Comparison of ENCODE assay signal across 1 cellular context in the genomic region with DNA sequence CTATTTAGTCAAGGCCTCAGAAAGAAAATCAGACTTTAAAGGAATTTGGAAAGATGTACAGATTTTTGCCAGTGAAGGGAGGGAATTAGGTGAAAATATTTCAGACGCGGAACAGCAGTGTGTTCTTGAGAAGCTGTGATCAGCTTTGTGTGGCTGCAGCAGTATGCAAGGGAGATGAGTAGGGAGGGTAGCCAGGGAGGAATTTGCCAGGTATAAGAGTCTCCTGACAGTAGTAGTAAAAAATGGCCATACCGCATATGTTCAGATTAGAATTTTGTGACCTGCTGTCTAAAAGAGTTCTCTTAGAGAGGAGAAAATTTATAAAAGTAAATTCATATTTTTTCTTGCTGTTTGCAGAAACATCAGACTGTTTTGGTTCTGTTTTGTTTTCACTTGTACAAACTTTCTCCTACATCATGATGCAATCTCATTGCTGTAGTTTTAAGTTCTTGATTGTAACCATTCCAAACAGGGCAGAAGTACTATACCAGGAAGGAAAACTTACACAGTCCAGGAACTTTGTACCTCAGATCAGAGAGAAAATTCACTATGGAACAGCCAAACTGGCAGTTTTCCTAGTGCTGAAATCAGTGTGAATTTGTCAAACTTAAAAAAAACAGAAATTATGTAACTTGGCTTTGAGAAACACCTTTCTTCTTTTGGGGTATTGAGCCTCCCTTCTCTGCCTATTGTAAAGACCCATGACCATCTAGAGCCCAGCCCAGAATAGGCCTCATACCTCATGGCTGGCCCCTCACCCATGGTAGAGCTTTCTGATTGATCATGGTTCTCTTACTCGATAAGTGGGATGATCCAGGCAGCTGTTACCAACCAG.
A peak's percentile ranks its signal among the peaks of the same experiment; 100 is the strongest.
TF ChIP-seq lines count a peak whose summit lies in the region.

No MANE protein-coding gene starts in this region.

TF ChIP-seq in HepG2, 621 proteins besides CTCF, POLR2A, EP300 and RAD21 (continued from another document and continues in another):
- TF ChIP-seq, protein P1, sequence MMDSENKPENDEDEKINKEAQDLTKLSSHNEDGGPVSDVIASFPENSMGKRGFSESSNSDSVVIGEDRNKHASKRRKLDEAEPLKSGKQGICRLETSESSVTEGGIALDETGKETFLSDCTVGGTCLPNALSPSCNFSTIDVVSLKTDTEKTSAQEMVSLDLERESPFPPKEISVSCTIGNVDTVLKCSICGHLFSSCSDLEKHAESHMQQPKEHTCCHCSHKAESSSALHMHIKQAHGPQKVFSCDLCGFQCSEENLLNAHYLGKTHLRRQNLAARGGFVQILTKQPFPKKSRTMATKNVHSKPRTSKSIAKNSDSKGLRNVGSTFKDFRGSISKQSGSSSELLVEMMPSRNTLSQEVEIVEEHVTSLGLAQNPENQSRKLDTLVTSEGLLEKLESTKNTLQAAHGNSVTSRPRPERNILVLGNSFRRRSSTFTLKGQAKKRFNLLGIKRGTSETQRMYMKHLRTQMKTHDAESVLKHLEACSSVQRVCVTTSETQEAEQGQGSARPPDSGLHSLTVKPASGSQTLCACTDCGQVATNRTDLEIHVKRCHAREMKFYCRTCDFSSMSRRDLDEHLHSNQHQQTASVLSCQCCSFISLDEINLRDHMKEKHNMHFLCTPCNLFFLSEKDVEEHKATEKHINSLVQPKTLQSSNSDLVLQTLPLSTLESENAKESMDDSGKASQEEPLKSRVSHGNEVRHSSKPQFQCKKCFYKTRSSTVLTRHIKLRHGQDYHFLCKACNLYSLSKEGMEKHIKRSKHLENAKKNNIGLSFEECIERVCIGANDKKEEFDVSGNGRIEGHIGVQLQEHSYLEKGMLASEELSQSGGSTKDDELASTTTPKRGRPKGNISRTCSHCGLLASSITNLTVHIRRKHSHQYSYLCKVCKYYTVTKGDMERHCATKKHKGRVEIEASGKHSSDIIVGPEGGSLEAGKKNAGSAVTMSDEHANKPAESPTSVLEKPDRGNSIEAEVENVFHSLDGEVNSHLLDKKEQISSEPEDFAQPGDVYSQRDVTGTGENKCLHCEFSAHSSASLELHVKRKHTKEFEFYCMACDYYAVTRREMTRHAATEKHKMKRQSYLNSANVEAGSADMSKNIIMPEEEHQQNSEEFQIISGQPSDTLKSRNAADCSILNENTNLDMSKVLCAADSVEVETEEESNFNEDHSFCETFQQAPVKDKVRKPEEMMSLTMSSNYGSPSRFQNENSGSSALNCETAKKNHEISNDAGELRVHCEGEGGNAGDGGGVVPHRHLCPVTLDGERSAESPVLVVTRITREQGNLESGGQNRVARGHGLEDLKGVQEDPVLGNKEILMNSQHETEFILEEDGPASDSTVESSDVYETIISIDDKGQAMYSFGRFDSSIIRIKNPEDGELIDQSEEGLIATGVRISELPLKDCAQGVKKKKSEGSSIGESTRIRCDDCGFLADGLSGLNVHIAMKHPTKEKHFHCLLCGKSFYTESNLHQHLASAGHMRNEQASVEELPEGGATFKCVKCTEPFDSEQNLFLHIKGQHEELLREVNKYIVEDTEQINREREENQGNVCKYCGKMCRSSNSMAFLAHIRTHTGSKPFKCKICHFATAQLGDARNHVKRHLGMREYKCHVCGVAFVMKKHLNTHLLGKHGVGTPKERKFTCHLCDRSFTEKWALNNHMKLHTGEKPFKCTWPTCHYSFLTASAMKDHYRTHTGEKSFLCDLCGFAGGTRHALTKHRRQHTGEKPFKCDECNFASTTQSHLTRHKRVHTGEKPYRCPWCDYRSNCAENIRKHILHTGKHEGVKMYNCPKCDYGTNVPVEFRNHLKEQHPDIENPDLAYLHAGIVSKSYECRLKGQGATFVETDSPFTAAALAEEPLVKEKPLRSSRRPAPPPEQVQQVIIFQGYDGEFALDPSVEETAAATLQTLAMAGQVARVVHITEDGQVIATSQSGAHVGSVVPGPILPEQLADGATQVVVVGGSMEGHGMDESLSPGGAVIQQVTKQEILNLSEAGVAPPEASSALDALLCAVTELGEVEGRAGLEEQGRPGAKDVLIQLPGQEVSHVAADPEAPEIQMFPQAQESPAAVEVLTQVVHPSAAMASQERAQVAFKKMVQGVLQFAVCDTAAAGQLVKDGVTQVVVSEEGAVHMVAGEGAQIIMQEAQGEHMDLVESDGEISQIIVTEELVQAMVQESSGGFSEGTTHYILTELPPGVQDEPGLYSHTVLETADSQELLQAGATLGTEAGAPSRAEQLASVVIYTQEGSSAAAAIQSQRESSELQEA (CRISPR knock-in tag; IDR thresholded peaks at IDR 0.05; ENCODE audit: not compliant biosample characterization) = no peak
- TF ChIP-seq, protein P2, sequence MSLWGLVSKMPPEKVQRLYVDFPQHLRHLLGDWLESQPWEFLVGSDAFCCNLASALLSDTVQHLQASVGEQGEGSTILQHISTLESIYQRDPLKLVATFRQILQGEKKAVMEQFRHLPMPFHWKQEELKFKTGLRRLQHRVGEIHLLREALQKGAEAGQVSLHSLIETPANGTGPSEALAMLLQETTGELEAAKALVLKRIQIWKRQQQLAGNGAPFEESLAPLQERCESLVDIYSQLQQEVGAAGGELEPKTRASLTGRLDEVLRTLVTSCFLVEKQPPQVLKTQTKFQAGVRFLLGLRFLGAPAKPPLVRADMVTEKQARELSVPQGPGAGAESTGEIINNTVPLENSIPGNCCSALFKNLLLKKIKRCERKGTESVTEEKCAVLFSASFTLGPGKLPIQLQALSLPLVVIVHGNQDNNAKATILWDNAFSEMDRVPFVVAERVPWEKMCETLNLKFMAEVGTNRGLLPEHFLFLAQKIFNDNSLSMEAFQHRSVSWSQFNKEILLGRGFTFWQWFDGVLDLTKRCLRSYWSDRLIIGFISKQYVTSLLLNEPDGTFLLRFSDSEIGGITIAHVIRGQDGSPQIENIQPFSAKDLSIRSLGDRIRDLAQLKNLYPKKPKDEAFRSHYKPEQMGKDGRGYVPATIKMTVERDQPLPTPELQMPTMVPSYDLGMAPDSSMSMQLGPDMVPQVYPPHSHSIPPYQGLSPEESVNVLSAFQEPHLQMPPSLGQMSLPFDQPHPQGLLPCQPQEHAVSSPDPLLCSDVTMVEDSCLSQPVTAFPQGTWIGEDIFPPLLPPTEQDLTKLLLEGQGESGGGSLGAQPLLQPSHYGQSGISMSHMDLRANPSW (CRISPR knock-in tag; IDR thresholded peaks at IDR 0.05; ENCODE audit: borderline replicate concordance) = peak; percentile 62
- TF ChIP-seq NFRKB (IDR thresholded peaks at IDR 0.05) (no peak), FOSL2 (CRISPR knock-in tag; IDR thresholded peaks at IDR 0.05) (peak; percentile 15; the same call in 1 of the 2 replicates), ZSCAN9 (CRISPR knock-in tag; IDR thresholded peaks at IDR 0.05; ENCODE audit: borderline replicate concordance) (peak; percentile 66; the same call in 1 of the 2 replicates), FOXA1 (IDR thresholded peaks at IDR 0.05) (no peak), FOXA1 (CRISPR knock-in tag; IDR thresholded peaks at IDR 0.05) (no peak), GATAD2A (CRISPR knock-in tag; IDR thresholded peaks at IDR 0.05) (peak; percentile 87), PHF21A (CRISPR knock-in tag; IDR thresholded peaks at IDR 0.05) (peak; percentile 22; the same call in 1 of the 2 replicates), HNRNPLL (IDR thresholded peaks at IDR 0.05; ENCODE audit: low read depth, low read length, poor library complexity, severe bottlenecking) (no peak), ATF7-NPFF (CRISPR knock-in tag; IDR thresholded peaks at IDR 0.05; ENCODE audit: low read depth) (no peak), ZMYM4 (CRISPR knock-in tag; IDR thresholded peaks at IDR 0.05) (peak; percentile 55; the same call in 1 of the 2 replicates), GATA4 (IDR thresholded peaks at IDR 0.05; ENCODE audit: borderline replicate concordance, low read depth) (no peak), ZNF660 (CRISPR knock-in tag; IDR thresholded peaks at IDR 0.05; ENCODE audit: borderline replicate concordance, low read depth) (no peak), SP1 (IDR thresholded peaks at IDR 0.05) (no peak), SP1 (CRISPR knock-in tag; IDR thresholded peaks at IDR 0.05) (no peak), ZNF496 (CRISPR knock-in tag; IDR thresholded peaks at IDR 0.05; ENCODE audit: insufficient replicate concordance) (no peak), SAFB2 (CRISPR knock-in tag; IDR thresholded peaks at IDR 0.05; ENCODE audit: borderline replicate concordance, low read depth) (no peak), ATM (IDR thresholded peaks at IDR 0.05; ENCODE audit: borderline replicate concordance) (no peak), ZC3H13 (CRISPR knock-in tag; IDR thresholded peaks at IDR 0.05) (no peak), MTF1 (CRISPR knock-in tag; IDR thresholded peaks at IDR 0.05) (no peak), ZNF136 (CRISPR knock-in tag; IDR thresholded peaks at IDR 0.05; ENCODE audit: low read depth) (no peak), HNRNPH1 (optimal IDR thresholded peaks at IDR 0.05; ENCODE audit: low read depth, low read length) (no peak), ZNF232 (CRISPR knock-in tag; IDR thresholded peaks at IDR 0.05; ENCODE audit: borderline replicate concordance) (no peak), FOXK2 (IDR thresholded peaks at IDR 0.05) (no peak), CREM (IDR thresholded peaks at IDR 0.05) (peak; percentile 44; the same call in 1 of the 2 replicates), CREM (CRISPR knock-in tag; IDR thresholded peaks at IDR 0.05) (no peak), RAD51 (IDR thresholded peaks at IDR 0.05; ENCODE audit: borderline replicate concordance) (no peak), ARHGAP35 (CRISPR knock-in tag; IDR thresholded peaks at IDR 0.05; ENCODE audit: borderline replicate concordance) (no peak), NFATC3 (CRISPR knock-in tag; IDR thresholded peaks at IDR 0.05) (no peak), DNMT1 (CRISPR knock-in tag; IDR thresholded peaks at IDR 0.05) (no peak), ZNF143 (CRISPR knock-in tag; IDR thresholded peaks at IDR 0.05) (no peak), ZNF331 (CRISPR knock-in tag; IDR thresholded peaks at IDR 0.05) (peak; percentile 46; the same call in 1 of the 2 replicates), RFX1 (IDR thresholded peaks at IDR 0.05) (no peak), NR2F2 (IDR thresholded peaks at IDR 0.05; ENCODE audit: borderline replicate concordance, low read depth) (no peak), YEATS2 (CRISPR knock-in tag; IDR thresholded peaks at IDR 0.05; ENCODE audit: borderline replicate concordance) (0 out of 2 replicates have a peak, but pooled peaks have one; percentile 20), ZNF720 (CRISPR knock-in tag; IDR thresholded peaks at IDR 0.05) (no peak), KDM2A (CRISPR knock-in tag; IDR thresholded peaks at IDR 0.05; ENCODE audit: borderline replicate concordance, low read depth) (no peak), GATAD1 (CRISPR knock-in tag; IDR thresholded peaks at IDR 0.05) (no peak)
- TF ChIP-seq, protein P3, sequence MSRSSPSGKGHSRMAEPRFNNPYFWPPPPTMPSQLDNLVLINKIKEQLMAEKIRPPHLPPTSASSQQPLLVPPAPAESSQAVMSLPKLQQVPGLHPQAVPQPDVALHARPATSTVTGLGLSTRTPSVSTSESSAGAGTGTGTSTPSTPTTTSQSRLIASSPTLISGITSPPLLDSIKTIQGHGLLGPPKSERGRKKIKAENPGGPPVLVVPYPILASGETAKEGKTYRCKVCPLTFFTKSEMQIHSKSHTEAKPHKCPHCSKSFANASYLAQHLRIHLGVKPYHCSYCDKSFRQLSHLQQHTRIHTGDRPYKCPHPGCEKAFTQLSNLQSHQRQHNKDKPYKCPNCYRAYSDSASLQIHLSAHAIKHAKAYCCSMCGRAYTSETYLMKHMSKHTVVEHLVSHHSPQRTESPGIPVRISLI (CRISPR knock-in tag; IDR thresholded peaks at IDR 0.05; ENCODE audit: borderline replicate concordance) = peak; percentile 82
- TF ChIP-seq, protein P4, sequence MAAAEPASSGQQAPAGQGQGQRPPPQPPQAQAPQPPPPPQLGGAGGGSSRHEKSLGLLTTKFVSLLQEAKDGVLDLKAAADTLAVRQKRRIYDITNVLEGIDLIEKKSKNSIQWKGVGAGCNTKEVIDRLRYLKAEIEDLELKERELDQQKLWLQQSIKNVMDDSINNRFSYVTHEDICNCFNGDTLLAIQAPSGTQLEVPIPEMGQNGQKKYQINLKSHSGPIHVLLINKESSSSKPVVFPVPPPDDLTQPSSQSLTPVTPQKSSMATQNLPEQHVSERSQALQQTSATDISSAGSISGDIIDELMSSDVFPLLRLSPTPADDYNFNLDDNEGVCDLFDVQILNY (CRISPR knock-in tag; conservative IDR thresholded peaks at IDR 0.05) = no peak
- TF ChIP-seq, protein P5, sequence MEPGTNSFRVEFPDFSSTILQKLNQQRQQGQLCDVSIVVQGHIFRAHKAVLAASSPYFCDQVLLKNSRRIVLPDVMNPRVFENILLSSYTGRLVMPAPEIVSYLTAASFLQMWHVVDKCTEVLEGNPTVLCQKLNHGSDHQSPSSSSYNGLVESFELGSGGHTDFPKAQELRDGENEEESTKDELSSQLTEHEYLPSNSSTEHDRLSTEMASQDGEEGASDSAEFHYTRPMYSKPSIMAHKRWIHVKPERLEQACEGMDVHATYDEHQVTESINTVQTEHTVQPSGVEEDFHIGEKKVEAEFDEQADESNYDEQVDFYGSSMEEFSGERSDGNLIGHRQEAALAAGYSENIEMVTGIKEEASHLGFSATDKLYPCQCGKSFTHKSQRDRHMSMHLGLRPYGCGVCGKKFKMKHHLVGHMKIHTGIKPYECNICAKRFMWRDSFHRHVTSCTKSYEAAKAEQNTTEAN (CRISPR knock-in tag; conservative IDR thresholded peaks at IDR 0.05) = peak; percentile 85
- TF ChIP-seq, protein P6, sequence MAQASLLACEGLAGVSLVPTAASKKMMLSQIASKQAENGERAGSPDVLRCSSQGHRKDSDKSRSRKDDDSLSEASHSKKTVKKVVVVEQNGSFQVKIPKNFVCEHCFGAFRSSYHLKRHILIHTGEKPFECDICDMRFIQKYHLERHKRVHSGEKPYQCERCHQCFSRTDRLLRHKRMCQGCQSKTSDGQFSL (CRISPR knock-in tag; IDR thresholded peaks at IDR 0.05) = no peak
- TF ChIP-seq, protein P7, sequence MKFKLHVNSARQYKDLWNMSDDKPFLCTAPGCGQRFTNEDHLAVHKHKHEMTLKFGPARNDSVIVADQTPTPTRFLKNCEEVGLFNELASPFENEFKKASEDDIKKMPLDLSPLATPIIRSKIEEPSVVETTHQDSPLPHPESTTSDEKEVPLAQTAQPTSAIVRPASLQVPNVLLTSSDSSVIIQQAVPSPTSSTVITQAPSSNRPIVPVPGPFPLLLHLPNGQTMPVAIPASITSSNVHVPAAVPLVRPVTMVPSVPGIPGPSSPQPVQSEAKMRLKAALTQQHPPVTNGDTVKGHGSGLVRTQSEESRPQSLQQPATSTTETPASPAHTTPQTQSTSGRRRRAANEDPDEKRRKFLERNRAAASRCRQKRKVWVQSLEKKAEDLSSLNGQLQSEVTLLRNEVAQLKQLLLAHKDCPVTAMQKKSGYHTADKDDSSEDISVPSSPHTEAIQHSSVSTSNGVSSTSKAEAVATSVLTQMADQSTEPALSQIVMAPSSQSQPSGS (CRISPR knock-in tag; IDR thresholded peaks at IDR 0.05) = peak; percentile 64
- TF ChIP-seq, protein P8, sequence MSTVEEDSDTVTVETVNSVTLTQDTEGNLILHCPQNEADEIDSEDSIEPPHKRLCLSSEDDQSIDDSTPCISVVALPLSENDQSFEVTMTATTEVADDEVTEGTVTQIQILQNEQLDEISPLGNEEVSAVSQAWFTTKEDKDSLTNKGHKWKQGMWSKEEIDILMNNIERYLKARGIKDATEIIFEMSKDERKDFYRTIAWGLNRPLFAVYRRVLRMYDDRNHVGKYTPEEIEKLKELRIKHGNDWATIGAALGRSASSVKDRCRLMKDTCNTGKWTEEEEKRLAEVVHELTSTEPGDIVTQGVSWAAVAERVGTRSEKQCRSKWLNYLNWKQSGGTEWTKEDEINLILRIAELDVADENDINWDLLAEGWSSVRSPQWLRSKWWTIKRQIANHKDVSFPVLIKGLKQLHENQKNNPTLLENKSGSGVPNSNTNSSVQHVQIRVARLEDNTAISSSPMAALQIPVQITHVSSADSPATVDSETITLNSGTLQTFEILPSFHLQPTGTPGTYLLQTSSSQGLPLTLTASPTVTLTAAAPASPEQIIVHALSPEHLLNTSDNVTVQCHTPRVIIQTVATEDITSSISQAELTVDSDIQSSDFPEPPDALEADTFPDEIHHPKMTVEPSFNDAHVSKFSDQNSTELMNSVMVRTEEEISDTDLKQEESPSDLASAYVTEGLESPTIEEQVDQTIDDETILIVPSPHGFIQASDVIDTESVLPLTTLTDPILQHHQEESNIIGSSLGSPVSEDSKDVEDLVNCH (CRISPR knock-in tag; IDR thresholded peaks at IDR 0.05) = no peak
